In the genomic region with DNA sequence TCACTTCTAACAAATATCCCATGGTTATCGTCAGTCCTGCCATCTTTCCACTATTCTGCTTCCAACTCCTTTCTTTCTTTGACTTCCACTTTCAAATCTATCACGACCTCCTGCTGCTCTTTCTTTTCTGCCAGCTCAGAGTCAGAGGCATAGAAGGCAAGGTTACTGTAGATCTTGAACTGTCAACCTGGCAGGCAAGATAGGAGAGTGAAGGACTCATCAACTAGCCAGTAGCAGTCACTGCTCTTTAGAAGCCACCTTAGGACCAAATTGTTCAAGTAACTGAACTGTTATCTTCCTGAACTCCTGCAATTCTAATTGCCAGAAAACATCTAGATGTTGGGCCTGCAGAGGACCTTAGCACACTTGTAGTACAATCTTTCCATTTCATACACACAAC, we compare ENCODE assay signal across 33 cellular contexts. TPM values are rescaled to one million over a fixed set of nuclear protein-coding genes. Genes with fewer than 3 reads are reported as not detected.
"Had no signal": no experiment of that assay in that cellular context is flagged by ENCODE, and none has a peak within 500 bp of the region (broad histone marks: within the 10 kb centered on the region; RNA-seq: fewer than 3 reads in every experiment).

No MANE protein-coding gene starts in this region.

- H3K36me3 ChIP-seq: Peyer's patch, SJSA1 had no signal

- H3K36me3 Mint-ChIP-seq: T-cell had no signal

- H3K27ac Mint-ChIP-seq: T-cell, T-helper 17 cell had no signal

- H3K4me3 Mint-ChIP-seq: T-cell, T-helper 17 cell had no signal

- DNase-seq: Kasumi-1, MM.1S, MV-4-11, NCI-H1092, NCI-H1105, NCI-H1417 treated with DMSO at 0.1 percent for 48 hours, NCI-H1436 treated with DMSO at 0.1 percent for 48 hours, NCI-H1694 treated with DMSO at 0.1 percent for 48 hours, NCI-H187 treated with DMSO at 0.1 percent for 48 hours, NCI-H2029, NCI-H2081, NCI-H2171 treated with DMSO at 0.1 percent for 48 hours, NCI-H2227 treated with DMSO at 0.1 percent for 48 hours, NCI-H345, NCI-H446, NCI-H510A, NCI-H524, NCI-H526, NCI-H69, NCI-H748 treated with DMSO at 0.1 percent for 48 hours, NCI-H82, PC-3, Peyer's patch, Right ventricle myocardium superior, RPMI8226, SHP77 treated with DMSO at 0.1 percent for 48 hours, T-cell, T-helper 17 cell had no signal

- ATAC-seq: PC-3, SK-N-SH treated with all-trans-retinoic acid at 6 μM for 48 hours, T-cell, T-helper 17 cell had no signal

- H3K4me1 ChIP-seq: Peyer's patch, SJSA1 had no signal

- H3K9me3 Mint-ChIP-seq: T-cell had no signal

- H3K9me3 ChIP-seq: Peyer's patch, SJSA1 had no signal

- H3K4me1 Mint-ChIP-seq: T-cell, T-helper 17 cell had no signal

- H3K27ac ChIP-seq: Peyer's patch, SJSA1, SK-N-MC had no signal

- H3K4me3 ChIP-seq: Peyer's patch, SJSA1, SK-N-MC had no signal

- H3K27me3 ChIP-seq: Peyer's patch, SJSA1 had no signal

RNA-seq across cellular contexts. Expression of a gene that starts 13.1 kb away (rescaled TPM):
- total RNA-seq: MCF 10A; PC-3; SJSA1; T-helper 1 cell treated with Interleukin-12 subunit alpha and Interleukin-12 subunit beta and Interleukin-4 antibody, amounts not matched to agents 30 ng/mL and 1 ng/mL, for 36 hours had no signal
